In genomic region chr9:136860933-136861873, GRCh38 we compare ENCODE assay signal across 18 cellular contexts. TPM values are rescaled to one million over a fixed set of nuclear protein-coding genes. Genes with fewer than 3 reads are reported as not detected.
A peak's percentile ranks its signal among the peaks of the same experiment; 100 is the strongest.
DNase-seq lines count a peak whose midpoint lies in the region; TF ChIP-seq lines count a peak whose summit lies in the region.
"Had no signal": no experiment of that assay in that cellular context is flagged by ENCODE, and none has a peak within 500 bp of the region (broad histone marks: within the 10 kb centered on the region; RNA-seq: fewer than 3 reads in every experiment).

No MANE protein-coding gene starts in this region.

- no peak overlapping the region for H2AK5ac ChIP-seq in neuronal stem cell (ENCODE audit: low read depth, low read length)

- peaks cover 55% of the 10 kb centered on the region for H3K36me3 ChIP-seq in BE2C
- H3K36me3 ChIP-seq in H7 (replicated peaks; ENCODE audit: control insufficient read depth, insufficient read depth, low read length) = peaks cover 18% of the 10 kb centered on the region
- H3K36me3 ChIP-seq in duodenal mucosa (ENCODE audit: control insufficient read depth in 1 of 2, insufficient read depth in 2 of 2, low read length in 2 of 2) = peaks cover 22 to 36% of the 10 kb centered on the region in 2 donors
- H3K36me3 ChIP-seq in neuronal stem cell (replicated peaks in 1 of 2; ENCODE audit: control insufficient read depth in 2 of 2, insufficient read depth in 2 of 2, low read length in 2 of 2) = peaks cover 39 to 64% of the 10 kb centered on the region in 2 donors

- in situ Hi-C loops in GM13976 (cut with MboI; ENCODE audit: low sequenced_read_pairs, unreplicated experiment) = no loop called here

- no peak for TF ChIP-seq CTCF in BE2C (IDR thresholded peaks at IDR 0.05; ENCODE audit: low read depth, low read length)
- TF ChIP-seq CTCF in GM13976 (IDR thresholded peaks at IDR 0.05; ENCODE audit: borderline replicate concordance, control extremely low read depth, extremely low read depth, insufficient read depth, missing control alignments) = no peak

- H3K4me3 ChIP-seq in BE2C (ENCODE audit: low read depth, low read length) = no peak overlapping the region
- no peak overlapping the region for H3K4me3 ChIP-seq in H7 (ENCODE audit: insufficient read depth, low read depth, low read length)
- no peak overlapping the region for H3K4me3 ChIP-seq in duodenal mucosa (ENCODE audit: low read depth in 1 of 2, low read length in 2 of 2)
- no peak overlapping the region for H3K4me3 ChIP-seq in neuronal stem cell (ENCODE audit: low read length in 2 of 2)
- H3K4me3 ChIP-seq: testis had no signal

- H3K14ac ChIP-seq in neuronal stem cell (ENCODE audit: low read length) = peak overlapping the region; percentile 82

- H3K4me3 Mint-ChIP-seq in activated T-helper 2 cell treated with anti-CD3 and anti-CD28 coated beads, Interferon-gamma antibody, Interleukin-2, Interleukin-4, amounts not matched to agents 10 μg/mL and 5 μg/mL and 100 μg/mL, durations not matched to agents 14 hours and 24 hours and 36 hours (ENCODE audit: low read depth) = no peak overlapping the region
- H3K4me3 Mint-ChIP-seq: activated naive CD8-positive, alpha-beta T cell treated with anti-CD3 and anti-CD28 coated beads, Interleukin-2, amount 10 ng/mL, durations not matched to agents 7 days and 5 days had no signal

- H3K9me3 ChIP-seq in BE2C (no peaks in the 10 kb centered on the region), duodenal mucosa (ENCODE audit: control insufficient read depth in 1 of 2, low read length in 2 of 2) (no peaks in the 10 kb centered on the region), neuronal stem cell (replicated peaks in 1 of 2; ENCODE audit: control insufficient read depth in 2 of 2, insufficient read depth in 1 of 2, low read depth in 1 of 2, low read length in 2 of 2) (no peaks in the 10 kb centered on the region)
- H3K9me3 ChIP-seq: testis had no signal

- no peaks in the 10 kb centered on the region for H3K9me3 Mint-ChIP-seq in activated T-helper 2 cell treated with anti-CD3 and anti-CD28 coated beads, Interferon-gamma antibody, Interleukin-2, Interleukin-4, amounts not matched to agents 10 μg/mL and 5 μg/mL and 100 μg/mL, durations not matched to agents 14 hours and 24 hours and 36 hours
- H3K9me3 Mint-ChIP-seq: activated naive CD8-positive, alpha-beta T cell treated with anti-CD3 and anti-CD28 coated beads, Interleukin-2, amount 10 ng/mL, durations not matched to agents 7 days and 5 days; neural crest cell had no signal

- H3K4ac ChIP-seq in neuronal stem cell (ENCODE audit: low read length) = no peak overlapping the region

- H3K27me3 Mint-ChIP-seq in activated T-helper 2 cell treated with anti-CD3 and anti-CD28 coated beads, Interferon-gamma antibody, Interleukin-2, Interleukin-4, amounts not matched to agents 10 μg/mL and 5 μg/mL and 100 μg/mL, durations not matched to agents 14 hours and 24 hours and 36 hours (ENCODE audit: low read depth) = no peaks in the 10 kb centered on the region
- H3K27me3 Mint-ChIP-seq: activated naive CD8-positive, alpha-beta T cell treated with anti-CD3 and anti-CD28 coated beads, Interleukin-2, amount 10 ng/mL, durations not matched to agents 7 days and 5 days had no signal

- H3K9ac ChIP-seq in duodenal mucosa (ENCODE audit: low read depth in 1 of 2, low read length in 2 of 2) (peak overlapping the region; percentile 4 to 68), neuronal stem cell (ENCODE audit: low read depth, low read length, poor library complexity) (no peak overlapping the region)

- no peak overlapping the region for H4K91ac ChIP-seq in neuronal stem cell (ENCODE audit: low read depth, low read length, poor library complexity)

- H3K23ac ChIP-seq in neuronal stem cell (ENCODE audit: low read depth, low read length, poor library complexity) = peak overlapping the region; percentile 85

- H2BK120ac ChIP-seq in neuronal stem cell (ENCODE audit: low read depth, low read length) = no peak overlapping the region

- H2BK15ac ChIP-seq in neuronal stem cell (ENCODE audit: low read length) = no peak overlapping the region

- H2AFZ ChIP-seq in neuronal stem cell (ENCODE audit: low read length) = no peak overlapping the region

- no peak overlapping the region for H3K18ac ChIP-seq in neuronal stem cell (ENCODE audit: low read length)

- H2BK5ac ChIP-seq in neuronal stem cell (ENCODE audit: low read length) = no peak overlapping the region

- H2BK12ac ChIP-seq in neuronal stem cell (ENCODE audit: low read length) = no peak overlapping the region

- no peak overlapping the region for H4K8ac ChIP-seq in neuronal stem cell (ENCODE audit: low read depth, low read length)

- H3K27me3 ChIP-seq in BE2C (no peaks in the 10 kb centered on the region), H7 (ENCODE audit: control insufficient read depth, insufficient read depth, low read length) (no peaks in the 10 kb centered on the region), duodenal mucosa (ENCODE audit: control insufficient read depth in 1 of 2, insufficient read depth in 2 of 2, low read length in 2 of 2) (no peaks in the 10 kb centered on the region), neuronal stem cell (ENCODE audit: control insufficient read depth in 3 of 3, insufficient read depth in 3 of 3, low read depth in 1 of 3, low read length in 3 of 3) (no peaks in the 10 kb centered on the region)
- H3K27me3 ChIP-seq: testis had no signal

- intact Hi-C loops in activated T-helper 2 cell treated with anti-CD3 and anti-CD28 coated beads, Interferon-gamma antibody, Interleukin-2, Interleukin-4, amounts not matched to agents 10 μg/mL and 5 μg/mL and 100 μg/mL, durations not matched to agents 14 hours and 24 hours and 36 hours (cut with micrococcal nuclease) = no loop called here

- H3K4me1 ChIP-seq in BE2C (peaks cover 15% of the 10 kb centered on the region), duodenal mucosa (ENCODE audit: control insufficient read depth in 1 of 2, insufficient read depth in 2 of 2, low read length in 2 of 2) (peaks cover 52 to 67% of the 10 kb centered on the region in 2 donors), neuronal stem cell (ENCODE audit: control insufficient read depth in 2 of 2, insufficient read depth in 1 of 2, low read depth in 1 of 2, low read length in 2 of 2) (peaks cover 7 to 8% of the 10 kb centered on the region in 2 donors)

- WGBS in neuronal stem cell (ENCODE audit: extremely low coverage in 2 of 2, insufficient read length in 2 of 2, insufficient replicate concordance in 1 of 2), 2 donors = no CpG with 5 or more reads among the region's 22 CpGs

- DNase-seq in BE2C (peak; percentile 11), H7 (peak; percentile 36), neuronal stem cell (ENCODE audit: low spot score) (no peak), AML-193 (lab: John Stamatoyannopoulos, UW) (no peak), midbrain (lab: John Stamatoyannopoulos, UW) (no peak), GM13976 (ENCODE audit: low spot score) (no peak)
- no peak for DNase-seq in activated T-helper 2 cell treated with anti-CD3 and anti-CD28 coated beads, Interferon-gamma antibody, Interleukin-2, Interleukin-4, amounts not matched to agents 10 μg/mL and 5 μg/mL and 100 μg/mL, durations not matched to agents 14 hours and 24 hours and 36 hours (ENCODE audit: low spot score)
- DNase-seq: activated CD4-positive, alpha-beta T cell treated with anti-CD3 and anti-CD28 coated beads for 1 hour; activated naive CD8-positive, alpha-beta T cell treated with anti-CD3 and anti-CD28 coated beads, Interleukin-2, amount 10 ng/mL, durations not matched to agents 7 days and 5 days; COR-L47; MM.1S; NCI-H1694; NCI-H748 treated with DMSO at 0.1 percent for 48 hours; stimulated activated CD4-positive, alpha-beta T cell treated with anti-CD3 and anti-CD28 coated beads, Interleukin-12 subunit alpha, Interleukin-12 subunit beta, amount 100 ng/mL, for 4 hours; testis had no signal

- peaks cover 9% of the 10 kb centered on the region for H3K4me1 Mint-ChIP-seq in activated T-helper 2 cell treated with anti-CD3 and anti-CD28 coated beads, Interferon-gamma antibody, Interleukin-2, Interleukin-4, amounts not matched to agents 10 μg/mL and 5 μg/mL and 100 μg/mL, durations not matched to agents 14 hours and 24 hours and 36 hours (ENCODE audit: low read depth)

- no peak overlapping the region for H3K27ac ChIP-seq in duodenal mucosa (ENCODE audit: low read depth, low read length)
- H3K27ac ChIP-seq in neuronal stem cell (replicated peaks; ENCODE audit: low read length) = no peak overlapping the region
- H3K27ac ChIP-seq: HL-60, testis had no signal

- no peak overlapping the region for H3K27ac Mint-ChIP-seq in activated T-helper 2 cell treated with anti-CD3 and anti-CD28 coated beads, Interferon-gamma antibody, Interleukin-2, Interleukin-4, amounts not matched to agents 10 μg/mL and 5 μg/mL and 100 μg/mL, durations not matched to agents 14 hours and 24 hours and 36 hours
- H3K27ac Mint-ChIP-seq: activated naive CD8-positive, alpha-beta T cell treated with anti-CD3 and anti-CD28 coated beads, Interleukin-2, amount 10 ng/mL, durations not matched to agents 7 days and 5 days had no signal

- no peak overlapping the region for H3K4me2 ChIP-seq in neuronal stem cell (ENCODE audit: insufficient read depth, low read length, poor library complexity, severe bottlenecking)

- peaks cover 36% of the 10 kb centered on the region for H3K79me1 ChIP-seq in neuronal stem cell (ENCODE audit: low read depth, low read length)

- peaks cover 28% of the 10 kb centered on the region for H3K36me3 Mint-ChIP-seq in activated T-helper 2 cell treated with anti-CD3 and anti-CD28 coated beads, Interferon-gamma antibody, Interleukin-2, Interleukin-4, amounts not matched to agents 10 μg/mL and 5 μg/mL and 100 μg/mL, durations not matched to agents 14 hours and 24 hours and 36 hours (ENCODE audit: low read depth)

RNA-seq across cellular contexts. Expression of gene EDF1, which starts 4.9 kb away (rescaled TPM):
- polyA plus RNA-seq in BE2C (2012; ENCODE audit: insufficient read depth, insufficient read length, low read depth) = 1,797 TPM
- 213 and 240 TPM in 2 replicates for total RNA-seq in H7 (2014; rRNA removed; shearing (Covaris generic))
- 289 TPM for polyA plus RNA-seq in neuronal stem cell (2013, experiment 1 of 2)
- 288 TPM for polyA plus RNA-seq in neuronal stem cell (2013, experiment 2 of 2)
- 381 and 410 TPM in 2 replicates for total RNA-seq in activated T-helper 2 cell treated with anti-CD3 and anti-CD28 coated beads, Interferon-gamma antibody, Interleukin-2, Interleukin-4, amounts not matched to agents 10 μg/mL and 5 μg/mL and 100 μg/mL, durations not matched to agents 14 hours and 24 hours and 36 hours

RNA-seq across cellular contexts. Expression of gene MAMDC4, which starts 9.1 kb away (rescaled TPM):
- polyA plus RNA-seq in BE2C (2012; ENCODE audit: insufficient read depth, insufficient read length, low read depth) = 4.4 TPM
- total RNA-seq in H7 (2014; rRNA removed; shearing (Covaris generic)) = 1.2 and 3.0 TPM in 2 replicates
- 3.6 TPM for polyA plus RNA-seq in neuronal stem cell (2013, experiment 1 of 2)
- 3.2 TPM for polyA plus RNA-seq in neuronal stem cell (2013, experiment 2 of 2)
- 19.0 and 21.0 TPM in 2 replicates for total RNA-seq in activated T-helper 2 cell treated with anti-CD3 and anti-CD28 coated beads, Interferon-gamma antibody, Interleukin-2, Interleukin-4, amounts not matched to agents 10 μg/mL and 5 μg/mL and 100 μg/mL, durations not matched to agents 14 hours and 24 hours and 36 hours

RNA-seq across cellular contexts. Expression of gene PHPT1, which starts 12.0 kb away (rescaled TPM):
- 544 TPM for polyA plus RNA-seq in BE2C (2012; ENCODE audit: insufficient read depth, insufficient read length, low read depth)
- 68.2 and 75.5 TPM in 2 replicates for total RNA-seq in H7 (2014; rRNA removed; shearing (Covaris generic))
- 230 TPM for polyA plus RNA-seq in neuronal stem cell (2013, experiment 1 of 2)
- 218 TPM for polyA plus RNA-seq in neuronal stem cell (2013, experiment 2 of 2)
- total RNA-seq in activated T-helper 2 cell treated with anti-CD3 and anti-CD28 coated beads, Interferon-gamma antibody, Interleukin-2, Interleukin-4, amounts not matched to agents 10 μg/mL and 5 μg/mL and 100 μg/mL, durations not matched to agents 14 hours and 24 hours and 36 hours = 127 and 133 TPM in 2 replicates

RNA-seq across cellular contexts. Expression of gene AJM1, which starts 18.9 kb away (rescaled TPM):
- polyA plus RNA-seq in BE2C (2012; ENCODE audit: insufficient read depth, insufficient read length, low read depth) = 37.9 TPM
- 0.14 and 0.52 TPM in 2 replicates for total RNA-seq in H7 (2014; rRNA removed; shearing (Covaris generic))
- 0.42 TPM for polyA plus RNA-seq in neuronal stem cell (2013, experiment 1 of 2)
- polyA plus RNA-seq in neuronal stem cell (2013, experiment 2 of 2) = 0.44 TPM
- total RNA-seq in activated T-helper 2 cell treated with anti-CD3 and anti-CD28 coated beads, Interferon-gamma antibody, Interleukin-2, Interleukin-4, amounts not matched to agents 10 μg/mL and 5 μg/mL and 100 μg/mL, durations not matched to agents 14 hours and 24 hours and 36 hours = 5.0 and 5.1 TPM in 2 replicates

RNA-seq across cellular contexts. Expression of gene TRAF2, which starts 25.1 kb away (rescaled TPM):
- polyA plus RNA-seq in BE2C (2012; ENCODE audit: insufficient read depth, insufficient read length, low read depth) = 26.8 TPM
- total RNA-seq in H7 (2014; rRNA removed; shearing (Covaris generic)) = 40.9 and 48.6 TPM in 2 replicates
- polyA plus RNA-seq in neuronal stem cell (2013, experiment 1 of 2) = 11.3 TPM
- polyA plus RNA-seq in neuronal stem cell (2013, experiment 2 of 2) = 11.0 TPM
- 59.5 and 60.4 TPM in 2 replicates for total RNA-seq in activated T-helper 2 cell treated with anti-CD3 and anti-CD28 coated beads, Interferon-gamma antibody, Interleukin-2, Interleukin-4, amounts not matched to agents 10 μg/mL and 5 μg/mL and 100 μg/mL, durations not matched to agents 14 hours and 24 hours and 36 hours

Comparison
In these comparisons a context has a peak if more than half of its experiments do, and no peak if none do; other contexts are left out.
1. DNase-seq: peak in BE2C (single experiment) and H7 (single experiment); none in neuronal stem cell (single experiment), AML-193 (0 of 2), activated T-helper 2 cell treated with anti-CD3 and anti-CD28 coated beads, Interferon-gamma antibody, Interleukin-2, Interleukin-4, amounts not matched to agents 10 μg/mL and 5 μg/mL and 100 μg/mL, durations not matched to agents 14 hours and 24 hours and 36 hours (single experiment), midbrain (single experiment) and GM13976 (single experiment).